In the genomic region with DNA sequence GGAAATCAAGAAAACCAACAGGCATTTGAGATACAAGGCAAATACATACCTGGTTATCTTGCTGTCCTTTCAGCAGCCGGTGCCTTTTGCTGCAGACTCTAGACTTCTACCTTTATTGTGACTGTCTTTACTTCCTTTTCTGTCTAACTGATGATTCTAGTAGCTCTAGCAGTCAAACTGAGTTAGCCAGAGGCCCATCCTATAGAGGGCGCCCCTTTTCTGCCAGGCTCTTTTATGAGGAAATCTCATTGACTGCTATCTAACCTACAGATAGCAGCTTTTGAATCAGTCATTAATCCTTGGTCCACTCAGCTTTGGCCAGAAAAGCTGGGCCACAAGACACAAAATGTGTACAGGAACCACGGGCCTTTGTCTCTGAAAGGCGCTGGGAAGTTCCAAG, we compare ENCODE assay signal across 10 cellular contexts.
DNase-seq lines count a peak whose midpoint lies in the region; ATAC-seq and TF ChIP-seq lines count a peak whose summit lies in the region.
"Had no signal": no experiment of that assay in that cellular context is flagged by ENCODE, and none has a peak within 500 bp of the region (broad histone marks: within the 10 kb centered on the region; RNA-seq: fewer than 3 reads in every experiment).

No MANE protein-coding gene starts in this region.

- peaks cover 0 to 14% (median 0%) of the 10 kb centered on the region in 5 donors for H3K27me3 Mint-ChIP-seq in naive thymus-derived CD4-positive, alpha-beta T cell

- H3K27ac Mint-ChIP-seq in naive thymus-derived CD4-positive, alpha-beta T cell, result no peak overlapping the region

- POLR2A ChIA-PET in naive thymus-derived CD4-positive, alpha-beta T cell (lab: Charles Lee), result no interaction called here

- peak; percentile 31; the same call in 1 of the 2 replicates for TF ChIP-seq CTCF in LNCAP (IDR thresholded peaks at IDR 0.05)
- peak; percentile 41; the same call in 1 of the 2 replicates for TF ChIP-seq CTCF in VCaP (conservative IDR thresholded peaks at IDR 0.05)

- no peak overlapping the region for H3K4me3 ChIP-seq in naive thymus-derived CD4-positive, alpha-beta T cell (ENCODE audit: low read length)

- CTCF ChIA-PET in naive thymus-derived CD4-positive, alpha-beta T cell (lab: Charles Lee), result no interaction called here

- intact Hi-C loops in naive thymus-derived CD4-positive, alpha-beta T cell (cut with micrococcal nuclease), result no loop called here

- no peaks in the 10 kb centered on the region for H3K36me3 Mint-ChIP-seq in naive thymus-derived CD4-positive, alpha-beta T cell
- H3K36me3 Mint-ChIP-seq: natural killer cell treated with Interleukin-12 subunit alpha and Interleukin-12 subunit beta and Interleukin-15 and Interleukin-18, amount 100 ng/mL, for 72 hours had no signal

- no peaks in the 10 kb centered on the region for H3K4me1 ChIP-seq in naive thymus-derived CD4-positive, alpha-beta T cell (ENCODE audit: control insufficient read depth in 2 of 2, insufficient read depth in 2 of 2, low read length in 2 of 2)

- no peaks in the 10 kb centered on the region for H3K36me3 ChIP-seq in naive thymus-derived CD4-positive, alpha-beta T cell (ENCODE audit: control insufficient read depth in 2 of 3, insufficient read depth in 3 of 3, low read length in 3 of 3)

- no peak overlapping the region for H3K27ac ChIP-seq in VCaP
- H3K27ac ChIP-seq in naive thymus-derived CD4-positive, alpha-beta T cell (ENCODE audit: low read depth, low read length), result no peak overlapping the region

- H3K27me3 ChIP-seq in naive thymus-derived CD4-positive, alpha-beta T cell (ENCODE audit: control insufficient read depth in 2 of 2, insufficient read depth in 2 of 2, low read length in 2 of 2), result no peaks in the 10 kb centered on the region

- no peak overlapping the region for H3K4me3 Mint-ChIP-seq in naive thymus-derived CD4-positive, alpha-beta T cell
- H3K4me3 Mint-ChIP-seq: natural killer cell treated with Interleukin-12 subunit alpha and Interleukin-12 subunit beta and Interleukin-15 and Interleukin-18, amount 100 ng/mL, for 72 hours had no signal

- peak; percentile 27 for ATAC-seq in naive thymus-derived CD4-positive, alpha-beta T cell
- ATAC-seq in GM18858 (IDR thresholded peaks at IDR 0.05; ENCODE audit: unreplicated experiment), result no peak

- no peaks in the 10 kb centered on the region for H3K9me3 ChIP-seq in naive thymus-derived CD4-positive, alpha-beta T cell (ENCODE audit: control insufficient read depth in 2 of 3, low read length in 3 of 3)

- H3K9me3 Mint-ChIP-seq in naive thymus-derived CD4-positive, alpha-beta T cell, result peaks cover 0 to 9% (median 0%) of the 10 kb centered on the region in 11 donors
- H3K9me3 Mint-ChIP-seq: natural killer cell treated with Interleukin-12 subunit alpha and Interleukin-12 subunit beta and Interleukin-15 and Interleukin-18, amount 100 ng/mL, for 72 hours had no signal

- H3K4me1 Mint-ChIP-seq in naive thymus-derived CD4-positive, alpha-beta T cell, result no peaks in the 10 kb centered on the region

- peak; percentile 24 for DNase-seq in NCI-H748 (lab: John Stamatoyannopoulos, UW; ENCODE audit: unreplicated experiment)
- no peak for DNase-seq in NCI-H748 treated with DMSO at 0.1 percent for 48 hours (lab: John Stamatoyannopoulos, UW)
- no peak for DNase-seq in naive thymus-derived CD4-positive, alpha-beta T cell
- no peak for DNase-seq in ecto neural progenitor cell (ENCODE audit: low spot score)
- no peak for DNase-seq in HK-2 (ENCODE audit: unreplicated experiment)
- DNase-seq: activated T-cell treated with anti-CD3 and anti-CD28 coated beads for 4 hours had no signal
